In genomic region chr2:211401328-211401727, GRCh38 we compare ENCODE assay signal across 1 cellular context.
TF ChIP-seq lines count a peak whose summit lies in the region.

No MANE protein-coding gene starts in this region.

TF ChIP-seq in SK-N-SH, 30 proteins besides CTCF, POLR2A, EP300 and RAD21 (continued from another document):
- TF ChIP-seq ZBTB33 (IDR thresholded peaks at IDR 0.05; ENCODE audit: borderline replicate concordance, low read depth): no peak
